10 cellular contexts compared by ENCODE assay signal in genomic region chr11:129372609-129373488, GRCh38. TPM values are rescaled to one million over a fixed set of nuclear protein-coding genes. Genes with fewer than 3 reads are reported as not detected.
A peak's percentile ranks its signal among the peaks of the same experiment; 100 is the strongest.
DNase-seq lines count a peak whose midpoint lies in the region; ATAC-seq and TF ChIP-seq lines count a peak whose summit lies in the region.
"Had no signal": no experiment of that assay in that cellular context is flagged by ENCODE, and none has a peak within 500 bp of the region (broad histone marks: within the 10 kb centered on the region; RNA-seq: fewer than 3 reads in every experiment).

No MANE protein-coding gene starts in this region.

- no peak for ATAC-seq in left ventricle myocardium superior
- no peak for ATAC-seq in GM18870 (IDR thresholded peaks at IDR 0.05; ENCODE audit: unreplicated experiment)

- no peaks in the 10 kb centered on the region for H3K9me3 ChIP-seq in cardiac muscle cell (ENCODE audit: low read depth)

- intact Hi-C loops in left ventricle myocardium superior (cut with micrococcal nuclease): no loop called here

- no peak for TF ChIP-seq CTCF in cardiac muscle cell (IDR thresholded peaks at IDR 0.05; ENCODE audit: low read depth, low read length)
- no peak for TF ChIP-seq CTCF in choroid plexus epithelial cell (conservative IDR thresholded peaks at IDR 0.05; ENCODE audit: low read depth, low read length)
- TF ChIP-seq CTCF in mesothelial cell of epicardium (IDR thresholded peaks at IDR 0.05; ENCODE audit: unreplicated experiment): no peak

- H3K36me3 ChIP-seq in cardiac muscle cell: no peaks in the 10 kb centered on the region
- no peaks in the 10 kb centered on the region for H3K36me3 ChIP-seq in urinary bladder (ENCODE audit: insufficient read depth)

- H3K4me1 Mint-ChIP-seq in mesothelial cell of epicardium: peaks cover 73% of the 10 kb centered on the region

- peak overlapping the region; percentile 79 for H3K4me3 Mint-ChIP-seq in mesothelial cell of epicardium

- H3K4me1 ChIP-seq in cardiac muscle cell (ENCODE audit: low read depth) (peaks cover 17% of the 10 kb centered on the region), urinary bladder (ENCODE audit: insufficient read depth) (no peaks in the 10 kb centered on the region)

- 3% methylated on average over 77 of the region's 77 CpGs for WGBS in urinary bladder

- H3K27ac ChIP-seq in cardiac muscle cell (no peak overlapping the region), urinary bladder (ENCODE audit: low read depth) (no peak overlapping the region)

- H3K4me3 ChIP-seq in cardiac muscle cell (peak overlapping the region; percentile 32), choroid plexus epithelial cell (ENCODE audit: low read depth, low read length) (peak overlapping the region; percentile 5), urinary bladder (ENCODE audit: low read depth, low read length) (peak overlapping the region; percentile 34)

- H3K9me3 Mint-ChIP-seq in mesothelial cell of epicardium: no peaks in the 10 kb centered on the region

- peaks cover 95% of the 10 kb centered on the region for H3K27me3 ChIP-seq in cardiac muscle cell

- H3K27me3 Mint-ChIP-seq in mesothelial cell of epicardium (ENCODE audit: low read depth): peaks cover 68% of the 10 kb centered on the region

- peak overlapping the region; percentile 82 for H3K27ac Mint-ChIP-seq in mesothelial cell of epicardium

- DNase-seq in cardiac muscle cell (ENCODE audit: low read depth in 1 of 2, low spot score in 1 of 2) (peak in 1 of 2 donors; percentile 25), left ventricle myocardium superior (no peak), choroid plexus epithelial cell (ENCODE audit: low read depth) (no peak), mesothelial cell of epicardium (ENCODE audit: low spot score in 2 of 2, unreplicated experiment in 2 of 2) (peak in 1 of 2 experiments; percentile 51), SKM-1 (lab: John Stamatoyannopoulos, UW; ENCODE audit: unreplicated experiment) (no peak), SKM-1 treated with dmso at 0.1 percent for 144 hours (lab: John Stamatoyannopoulos, UW; ENCODE audit: unreplicated experiment) (no peak)
- DNase-seq: stimulated activated naive CD4-positive, alpha-beta T cell had no signal

- H3K36me3 Mint-ChIP-seq in mesothelial cell of epicardium: no peaks in the 10 kb centered on the region

RNA-seq across cellular contexts. Expression of gene BARX2, which starts 2.8 kb away (rescaled TPM):
- total RNA-seq in cardiac muscle cell (0.11 and 0.36 TPM in 2 replicates), left ventricle myocardium superior (not detected), mesothelial cell of epicardium (59.8 to 73.5 TPM (median 69.9 TPM) in 3 replicates), urinary bladder (0.53 TPM)
- polyA plus RNA-seq in cardiac muscle cell (0.32 and 0.59 TPM in 2 replicates), urinary bladder (not detected)
- total RNA-seq: liver had no signal
- polyA plus RNA-seq: liver had no signal

Comparison
In these comparisons a context has a peak if more than half of its experiments do, and no peak if none do; other contexts are left out.
1. RNA of gene BARX2, which starts 2.8 kb away (total RNA-seq): 59.8 to 73.5 TPM in mesothelial cell of epicardium; 0.53 TPM in urinary bladder (single experiment), 0.11 to 0.36 TPM in cardiac muscle cell and not detected in left ventricle myocardium superior (single experiment); every median in the first group is over 10 times any median in the second.
2. Peak in every context shown above with its lines, with median percentiles within 50 percentile points of each other: H3K4me3 ChIP-seq.